In the genomic region with DNA sequence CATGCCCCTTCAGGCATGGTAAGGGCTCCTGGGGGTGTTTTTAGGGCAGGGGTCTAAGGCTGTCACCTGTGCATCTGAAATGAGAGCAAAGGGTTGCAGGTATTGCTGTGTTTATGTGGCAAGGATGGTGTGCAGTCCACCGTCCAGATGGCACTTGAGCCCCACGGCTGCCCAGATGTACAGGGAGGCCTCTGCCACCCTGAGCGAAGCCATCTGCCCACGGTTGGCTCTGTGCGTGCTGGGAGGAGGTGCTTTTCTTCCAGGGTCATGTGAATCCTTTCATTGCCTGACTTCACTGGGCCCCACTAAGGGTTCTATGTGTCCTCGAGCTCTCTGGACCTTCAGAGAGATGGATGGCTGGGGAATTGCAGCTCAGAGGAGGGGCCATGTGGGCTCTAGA, we compare ENCODE assay signal across 21 cellular contexts.
"Had no signal": no experiment of that assay in that cellular context is flagged by ENCODE, and none has a peak within 500 bp of the region (broad histone marks: within the 10 kb centered on the region; RNA-seq: fewer than 3 reads in every experiment).

No MANE protein-coding gene starts in this region.

- H3K9me3 ChIP-seq: colonic mucosa, uterus had no signal

- H2AFZ ChIP-seq: parathyroid adenoma had no signal

- H3K27ac Mint-ChIP-seq: natural killer cell; stimulated activated effector memory CD8-positive, alpha-beta T cell treated with anti-CD3 and anti-CD28 coated beads, Interleukin-12 subunit alpha, Interleukin-12 subunit beta, amount 100 ng/mL, for 72 hours had no signal

- H3K27ac ChIP-seq: colonic mucosa, esophagus squamous epithelium, gastroesophageal sphincter, parathyroid adenoma, psoas muscle, sigmoid colon, skin epidermis, tibial artery, upper lobe of left lung, uterus had no signal

- H3K9me3 Mint-ChIP-seq: natural killer cell, neural crest cell had no signal

- H3K4me1 Mint-ChIP-seq: immature natural killer cell; neural crest cell; stimulated activated effector memory CD8-positive, alpha-beta T cell treated with anti-CD3 and anti-CD28 coated beads, Interleukin-12 subunit alpha, Interleukin-12 subunit beta, amount 100 ng/mL, for 72 hours had no signal

- H3K36me3 Mint-ChIP-seq: immature natural killer cell; natural killer cell; stimulated activated effector memory CD8-positive, alpha-beta T cell treated with anti-CD3 and anti-CD28 coated beads, Interleukin-12 subunit alpha, Interleukin-12 subunit beta, amount 100 ng/mL, for 72 hours had no signal

- H3K4me3 Mint-ChIP-seq: immature natural killer cell; natural killer cell; neural crest cell; stimulated activated effector memory CD8-positive, alpha-beta T cell treated with anti-CD3 and anti-CD28 coated beads, Interleukin-12 subunit alpha, Interleukin-12 subunit beta, amount 100 ng/mL, for 72 hours had no signal

- H3K27me3 ChIP-seq: colonic mucosa, esophagus squamous epithelium, gastroesophageal sphincter, sigmoid colon, upper lobe of left lung, uterus had no signal

- H3K4me1 ChIP-seq: colonic mucosa, esophagus squamous epithelium, gastroesophageal sphincter, parathyroid adenoma, psoas muscle, tibial artery, uterus had no signal

- DNase-seq: colonic mucosa; dermis blood vessel endothelial cell; esophagus squamous epithelium; foreskin fibroblast; immature natural killer cell; left colon; natural killer cell; occipital lobe; retina; sigmoid colon; stimulated activated CD4-positive, alpha-beta T cell treated with anti-CD3 and anti-CD28 coated beads, Interleukin-12 subunit alpha, Interleukin-12 subunit beta, amount 100 ng/mL, for 4 hours; stimulated activated naive CD8-positive, alpha-beta T cell treated with anti-CD3 and anti-CD28 coated beads, Interleukin-15, Interleukin-2, amounts not matched to agents 100 U/mL and 50 U/mL, for 24 hours; tibial artery; upper lobe of left lung; uterus had no signal

- H3K9ac ChIP-seq: parathyroid adenoma had no signal

- H3K4me3 ChIP-seq: colonic mucosa, esophagus squamous epithelium, gastroesophageal sphincter, psoas muscle, sigmoid colon, skin epidermis, tibial artery, upper lobe of left lung, uterus had no signal

- H3K36me3 ChIP-seq: colonic mucosa, esophagus squamous epithelium, uterus had no signal
